Comparison of ENCODE assay signal across 7 cellular contexts in genomic region chr7:25894902-25895791, GRCh38.
DNase-seq lines count a peak whose midpoint lies in the region; ATAC-seq and TF ChIP-seq lines count a peak whose summit lies in the region.

No MANE protein-coding gene starts in this region.

- H3K36me3 ChIP-seq in endocrine pancreas (ENCODE audit: control insufficient read depth, insufficient read depth, low read length) = no peaks in the 10 kb centered on the region
- H3K36me3 ChIP-seq in mucosa of descending colon (ENCODE audit: low read depth) = no peaks in the 10 kb centered on the region

- H3K4me1 ChIP-seq in endocrine pancreas (ENCODE audit: control insufficient read depth, insufficient read depth, low read length) (no peaks in the 10 kb centered on the region), mucosa of descending colon (ENCODE audit: low read depth) (peaks cover 12% of the 10 kb centered on the region)

- H3K27me3 ChIP-seq in endocrine pancreas (ENCODE audit: control insufficient read depth, insufficient read depth, low read length) = no peaks in the 10 kb centered on the region

- DNase-seq in NCI-H510A treated with DMSO at 0.1 percent for 48 hours (lab: John Stamatoyannopoulos, UW) = peak; percentile 75
- peak; percentile 19 to 31 for DNase-seq in activated CD8-positive, alpha-beta memory T cell treated with anti-CD3 and anti-CD28 coated beads for 4 hours (ENCODE audit: low read depth in 2 of 2)
- peak; percentile 81 to 84 (median 82) for DNase-seq in mucosa of descending colon
- DNase-seq in stimulated activated CD8-positive, alpha-beta memory T cell treated with anti-CD3 and anti-CD28 coated beads, Interleukin-4, amount 100 ng/mL, for 48 hours = peak; percentile 79

- TF ChIP-seq CTCF in mucosa of descending colon (IDR thresholded peaks at IDR 0.05) = peak; percentile 72

- intact Hi-C loops in mucosa of descending colon (cut with DNase I, micrococcal nuclease) = loop anchor here in 1 of 2 donors (2.0 to 5.0 kb wide), 2 partner anchors 50 to 467 kb away; no protein-coding TSS in a partner anchor

- no peak overlapping the region for H3K9ac ChIP-seq in endocrine pancreas (ENCODE audit: control insufficient read depth, insufficient read depth, low read length)

- H3K4me3 ChIP-seq in endocrine pancreas (ENCODE audit: control insufficient read depth, insufficient read depth, low read length) (peak overlapping the region; percentile 30), mucosa of descending colon (no peak overlapping the region)

- ATAC-seq in GM18502 (IDR thresholded peaks at IDR 0.05; ENCODE audit: poor library complexity, unreplicated experiment) (peak; percentile 73), HG02798 (IDR thresholded peaks at IDR 0.05; ENCODE audit: poor library complexity, unreplicated experiment) (peak; percentile 42), mucosa of descending colon (peak; percentile 82)

- H3K9me3 ChIP-seq in endocrine pancreas (ENCODE audit: control insufficient read depth, low read length) = no peaks in the 10 kb centered on the region
- H3K9me3 ChIP-seq in mucosa of descending colon = no peaks in the 10 kb centered on the region

Comparison
In these comparisons a context has a peak if more than half of its experiments do, and no peak if none do; other contexts are left out.
1. DNase-seq: peak in every context shown above with its lines; median percentile 82 in mucosa of descending colon; 79 in stimulated activated CD8-positive, alpha-beta memory T cell treated with anti-CD3 and anti-CD28 coated beads, Interleukin-4, amount 100 ng/mL, for 48 hours; 75 in NCI-H510A treated with DMSO at 0.1 percent for 48 hours; 25 in activated CD8-positive, alpha-beta memory T cell treated with anti-CD3 and anti-CD28 coated beads for 4 hours.